ENCODE assay signal across 10 cellular contexts in the genomic region with DNA sequence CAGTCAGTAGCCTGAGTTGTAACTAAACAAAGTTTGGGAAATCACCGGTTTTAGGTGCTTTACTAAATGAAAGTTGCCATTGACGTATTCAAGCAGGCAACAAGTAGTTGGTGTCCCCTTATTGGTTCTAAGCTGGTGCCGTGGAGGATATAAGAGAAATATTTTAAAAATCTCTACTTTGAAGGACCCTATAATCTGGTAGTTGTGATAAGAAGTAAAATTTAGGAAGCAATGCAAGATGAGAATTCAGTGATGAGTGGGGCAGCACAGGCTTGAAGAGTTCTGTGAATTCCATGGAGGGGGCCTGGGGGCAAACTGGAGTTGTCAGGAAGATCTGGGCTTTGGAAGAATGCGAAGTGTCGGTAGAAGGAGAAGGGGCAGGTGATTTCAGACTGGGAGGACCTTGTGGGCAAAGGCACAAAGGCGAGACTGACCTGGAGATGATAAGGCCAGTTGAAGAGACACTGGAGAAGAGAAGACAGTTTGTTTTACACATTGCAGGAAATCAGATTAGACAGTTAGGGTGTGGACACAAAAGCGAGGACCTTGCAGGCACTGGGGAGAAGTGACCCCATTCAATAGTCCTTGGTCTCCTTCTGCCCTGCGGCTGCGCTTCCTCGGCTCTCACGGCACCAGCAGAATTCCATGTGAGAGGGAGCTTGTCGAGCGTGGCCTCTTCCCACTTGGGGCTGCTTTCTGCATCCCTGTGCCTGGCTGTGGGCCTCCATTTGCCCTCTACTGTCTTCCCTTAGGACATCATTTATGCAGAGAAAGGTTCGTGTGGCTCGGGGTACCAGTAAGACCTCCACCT. TPM values are rescaled to one million over a fixed set of nuclear protein-coding genes. Genes with fewer than 3 reads are reported as not detected.
A peak's percentile ranks its signal among the peaks of the same experiment; 100 is the strongest.
DNase-seq lines count a peak whose midpoint lies in the region; ATAC-seq and TF ChIP-seq lines count a peak whose summit lies in the region.
"Had no signal": no experiment of that assay in that cellular context is flagged by ENCODE, and none has a peak within 500 bp of the region (broad histone marks: within the 10 kb centered on the region; RNA-seq: fewer than 3 reads in every experiment).

No MANE protein-coding gene starts in this region.

- peaks cover 0 to 40% (median 16%) of the 10 kb centered on the region in 11 experiments; a peak in 10 of 22 replicates for H4K20me1 ChIP-seq in BLaER1 treated with 17β-estradiol and CSF1 and Interleukin-3, amounts not matched to agents 10 nM and 100 nM
- H4K20me1 ChIP-seq in H9 (ENCODE audit: control insufficient read depth, insufficient read depth, insufficient read length) = no peaks in the 10 kb centered on the region

- no peak overlapping the region for H2AK5ac ChIP-seq in H9 (ENCODE audit: insufficient read length, low read length)

- H3K4me3 ChIP-seq in BLaER1 treated with 17β-estradiol and CSF1 and Interleukin-3, amounts not matched to agents 10 nM and 100 nM = peak overlapping the region; percentile 50 to 82 (median 74)
- H3K4me3 ChIP-seq in mucosa of stomach (ENCODE audit: low read length) = no peak overlapping the region

- H2AFZ ChIP-seq in H9 (ENCODE audit: low read length) = no peak overlapping the region

- no peak overlapping the region for H3K23ac ChIP-seq in H9 (ENCODE audit: insufficient read length, low read depth, low read length)

- H3K18ac ChIP-seq in H9 (ENCODE audit: insufficient read length, low read depth, low read length) = peak overlapping the region; percentile 30

- H3K4me1 Mint-ChIP-seq in H9 = peaks cover 59 to 68% of the 10 kb centered on the region in 2 experiments
- peaks cover 57% of the 10 kb centered on the region for H3K4me1 Mint-ChIP-seq in activated T-cell treated with anti-CD3 and anti-CD28 coated beads, Interleukin-2, amount 50 U/mL, for 24 hours (ENCODE audit: low read depth)

- no peak overlapping the region; the same call in 1 of the 2 replicates for H3K14ac ChIP-seq in H9 (ENCODE audit: insufficient read depth, low read length)

- H3K27ac ChIP-seq in BLaER1 treated with 17β-estradiol and CSF1 and Interleukin-3, amounts not matched to agents 10 nM and 100 nM = peak overlapping the region; percentile 43 to 90 (median 87); a peak in 21 of 22 replicates
- no peak overlapping the region for H3K27ac ChIP-seq in H9 (ENCODE audit: insufficient read length, low read depth, low read length)

- H3K56ac ChIP-seq in H9 (ENCODE audit: insufficient read length, low read depth, low read length) = no peak overlapping the region

- no peak for ATAC-seq in HG02870 (IDR thresholded peaks at IDR 0.05; ENCODE audit: unreplicated experiment)

- no peak overlapping the region for H2BK20ac ChIP-seq in H9 (ENCODE audit: low read depth, low read length, poor library complexity, severe bottlenecking)

- no peak overlapping the region for H3K4ac ChIP-seq in H9 (ENCODE audit: low read depth, low read length)

- H3K79me2 ChIP-seq in H9 (ENCODE audit: insufficient read depth, low read length) = peaks cover 4% of the 10 kb centered on the region; the same call in 1 of the 2 replicates

- peaks cover 0 to 7% (median 0%) of the 10 kb centered on the region in 11 experiments; a peak in 1 of 22 replicates for H3K36me3 ChIP-seq in BLaER1 treated with 17β-estradiol and CSF1 and Interleukin-3, amounts not matched to agents 10 nM and 100 nM
- no peaks in the 10 kb centered on the region for H3K36me3 ChIP-seq in mucosa of stomach (ENCODE audit: control insufficient read depth, insufficient read depth, low read length)

- no peak overlapping the region for H4K5ac ChIP-seq in H9 (ENCODE audit: insufficient read length, low read depth, low read length)

- H3K23me2 ChIP-seq in H9 (ENCODE audit: insufficient read length, low read depth, low read length, poor library complexity, severe bottlenecking) = peaks cover 5% of the 10 kb centered on the region

- no peak overlapping the region for H4K91ac ChIP-seq in H9 (ENCODE audit: insufficient read length, low read depth, low read length)

- WGBS in H9 (ENCODE audit: extremely low coverage, insufficient read length, low lambda C conversion rate) = no CpG with 5 or more reads among the region's 15 CpGs

- H2BK12ac ChIP-seq in H9 (ENCODE audit: insufficient read length, low read depth, low read length) = no peak overlapping the region

- H3K4me1 ChIP-seq in BLaER1 treated with 17β-estradiol and CSF1 and Interleukin-3, amounts not matched to agents 10 nM and 100 nM = peaks cover 79 to 92% (median 85%) of the 10 kb centered on the region in 10 experiments
- H3K4me1 ChIP-seq in H9 (ENCODE audit: insufficient read depth, low read length) (peaks cover 10% of the 10 kb centered on the region; the same call in 1 of the 2 replicates), mucosa of stomach (ENCODE audit: control insufficient read depth, insufficient read depth, low read length) (peaks cover 17% of the 10 kb centered on the region)

- no peak overlapping the region for H2BK5ac ChIP-seq in H9 (ENCODE audit: insufficient read length, low read length)

- no peak overlapping the region for H3T11ph ChIP-seq in H9 (ENCODE audit: low read length)

- H3K27me3 Mint-ChIP-seq in H9 (ENCODE audit: low read depth) = no peaks in the 10 kb centered on the region
- H3K27me3 Mint-ChIP-seq in activated T-cell treated with anti-CD3 and anti-CD28 coated beads, Interleukin-2, amount 50 U/mL, for 24 hours = no peaks in the 10 kb centered on the region

- DNase-seq in H9 (no peak), DMS79 (lab: John Stamatoyannopoulos, UW) (no peak), NCI-H2171 treated with DMSO at 0.1 percent for 48 hours (lab: John Stamatoyannopoulos, UW) (no peak)
- DNase-seq in activated T-cell treated with anti-CD3 and anti-CD28 coated beads, Interleukin-2, amount 50 U/mL, for 24 hours = peak; percentile 66
- DNase-seq in activated CD8-positive, alpha-beta memory T cell treated with anti-CD3 and anti-CD28 coated beads, Interleukin-2, amount 50 U/mL, for 48 hours = no peak
- DNase-seq: COR-L47, NCI-H2081 treated with DMSO at 0.1 percent for 48 hours had no signal

- no peak overlapping the region for H4K8ac ChIP-seq in H9 (replicated peaks; ENCODE audit: insufficient read length, low read depth, low read length)

- no peak for TF ChIP-seq CTCF in H9 (conservative IDR thresholded peaks at IDR 0.05)

- peak overlapping the region; percentile 3 to 74 (median 41); a peak in 5 of 7 replicates for H3K27ac Mint-ChIP-seq in H9
- peak overlapping the region; percentile 95 for H3K27ac Mint-ChIP-seq in activated T-cell treated with anti-CD3 and anti-CD28 coated beads, Interleukin-2, amount 50 U/mL, for 24 hours

- H3K9me3 Mint-ChIP-seq in H9 = peaks cover 0 to 3% of the 10 kb centered on the region in 2 experiments; a peak in 1 of 5 replicates
- no peaks in the 10 kb centered on the region for H3K9me3 Mint-ChIP-seq in activated T-cell treated with anti-CD3 and anti-CD28 coated beads, Interleukin-2, amount 50 U/mL, for 24 hours

- no peaks in the 10 kb centered on the region for H3K79me1 ChIP-seq in H9 (ENCODE audit: insufficient read depth, low read depth, low read length, poor library complexity, severe bottlenecking)

- H3K27me3 ChIP-seq in BLaER1 treated with 17β-estradiol and CSF1 and Interleukin-3, amounts not matched to agents 10 nM and 100 nM = 0 out of 22 replicates have a peak, but pooled peaks cover 0 to 1% (median 0%) of the 10 kb centered on the region in 11 experiments
- H3K27me3 ChIP-seq in H9 (ENCODE audit: insufficient read depth, low read length) (no peaks in the 10 kb centered on the region), mucosa of stomach (ENCODE audit: control insufficient read depth, insufficient read depth, low read length) (no peaks in the 10 kb centered on the region)

- H3K4me2 ChIP-seq in BLaER1 treated with 17β-estradiol and CSF1 and Interleukin-3, amounts not matched to agents 10 nM and 100 nM = peak overlapping the region; percentile 87 to 98 (median 95)
- peak overlapping the region; percentile 69 for H3K4me2 ChIP-seq in H9 (ENCODE audit: insufficient read depth, insufficient read length, low read length)

- H2BK120ac ChIP-seq in H9 (ENCODE audit: low read depth, low read length, poor library complexity, severe bottlenecking) = no peak overlapping the region

- no peak overlapping the region for H2BK15ac ChIP-seq in H9 (ENCODE audit: low read depth, low read length)

- peak overlapping the region; percentile 65 to 92 for H3K4me3 Mint-ChIP-seq in H9
- peak overlapping the region; percentile 91 for H3K4me3 Mint-ChIP-seq in activated T-cell treated with anti-CD3 and anti-CD28 coated beads, Interleukin-2, amount 50 U/mL, for 24 hours

- no peaks in the 10 kb centered on the region for H3K9me3 ChIP-seq in BLaER1 treated with 17β-estradiol and CSF1 and Interleukin-3, amounts not matched to agents 10 nM and 100 nM (replicated peaks in 1 of 11)
- no peaks in the 10 kb centered on the region for H3K9me3 ChIP-seq in H9 (ENCODE audit: control insufficient read depth, low read depth, low read length)
- H3K9me3 ChIP-seq in mucosa of stomach (ENCODE audit: control insufficient read depth, low read length) = no peaks in the 10 kb centered on the region

- H3K36me3 Mint-ChIP-seq in H9 (ENCODE audit: insufficient read depth in 1 of 3, low read depth in 3 of 3) = no peaks in the 10 kb centered on the region
- H3K36me3 Mint-ChIP-seq in activated T-cell treated with anti-CD3 and anti-CD28 coated beads, Interleukin-2, amount 50 U/mL, for 24 hours (ENCODE audit: low read depth) = peaks cover 64% of the 10 kb centered on the region

- peak overlapping the region; percentile 79 to 86 (median 84) for H3K9ac ChIP-seq in BLaER1 treated with 17β-estradiol and CSF1 and Interleukin-3, amounts not matched to agents 10 nM and 100 nM
- H3K9ac ChIP-seq in H9 (ENCODE audit: extremely low read depth, insufficient read length, low read length) (no peak overlapping the region), mucosa of stomach (ENCODE audit: low read length) (peak overlapping the region; percentile 45)

RNA-seq across cellular contexts. Expression of a gene that starts 1.3 kb away (rescaled TPM):
- 7.1 and 8.2 TPM in 2 replicates for total RNA-seq in H9 (2021)
